ENCODE assay signal across 18 cellular contexts in the genomic region with DNA sequence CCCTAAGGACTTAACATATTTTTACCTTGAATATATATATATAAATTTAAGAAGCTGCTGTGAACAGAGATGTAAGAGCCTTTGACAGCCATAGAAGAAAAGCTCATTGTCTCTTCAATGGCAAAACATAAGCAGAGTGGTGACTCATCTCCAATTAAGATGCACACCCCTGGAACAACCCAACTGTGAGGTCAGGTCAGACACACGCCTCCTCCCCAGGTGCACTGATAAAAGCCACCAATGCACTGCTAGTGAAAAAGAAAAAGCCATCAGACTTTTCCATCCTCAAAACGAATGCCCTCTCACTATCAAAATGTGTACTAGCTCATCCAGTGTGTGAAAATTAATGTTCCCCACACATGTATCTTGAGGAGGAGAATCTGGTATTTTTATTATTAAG.
DNase-seq lines count a peak whose midpoint lies in the region; ATAC-seq and TF ChIP-seq lines count a peak whose summit lies in the region.
"Had no signal": no experiment of that assay in that cellular context is flagged by ENCODE, and none has a peak within 500 bp of the region (broad histone marks: within the 10 kb centered on the region; RNA-seq: fewer than 3 reads in every experiment).

No MANE protein-coding gene starts in this region.

- H3K9me2 ChIP-seq in PC-3 (replicated peaks; ENCODE audit: low read length), result no peaks in the 10 kb centered on the region

- peak; percentile 40; the same call in 1 of the 2 replicates for ATAC-seq in PC-3
- ATAC-seq in HG02938 (IDR thresholded peaks at IDR 0.05; ENCODE audit: unreplicated experiment), result no peak

- POLR2A ChIA-PET in MCF 10A (lab: Yijun Ruan, JAX) (no interaction called here), PC-3 (lab: Charles Lee; ENCODE audit: unreplicated experiment) (no interaction called here)

- H3K23ac ChIP-seq in mesenchymal stem cell (ENCODE audit: low read length in 2 of 2), result no peak overlapping the region

- H3K4me3 ChIP-seq in breast epithelium, result no peak overlapping the region
- no peak overlapping the region for H3K4me3 ChIP-seq in PC-3 (ENCODE audit: low read length)
- H3K4me3 ChIP-seq in mesenchymal stem cell (ENCODE audit: insufficient read depth in 1 of 2, low read depth in 1 of 2, low read length in 2 of 2), result no peak overlapping the region
- H3K4me3 ChIP-seq: esophagus squamous epithelium, upper lobe of left lung had no signal

- H2AFZ ChIP-seq in PC-3 (ENCODE audit: low read length) (no peak overlapping the region), mesenchymal stem cell (ENCODE audit: low read depth, low read length) (no peak overlapping the region)
- H2AFZ ChIP-seq: parathyroid adenoma had no signal

- peaks cover 26% of the 10 kb centered on the region for H3K79me1 ChIP-seq in mesenchymal stem cell (replicated peaks; ENCODE audit: low read length, poor library complexity, severe bottlenecking)

- intact Hi-C loops in MCF 10A (cut with micrococcal nuclease), result no loop called here
- intact Hi-C loops in breast epithelium (cut with DNase I; ENCODE audit: low total_unique reads), result no loop called here
- intact Hi-C loops in PC-3 (cut with micrococcal nuclease), result no loop called here

- BruUV-seq in MCF 10A (replicated peaks; lab: Mats Ljungman, UMichigan) (no TSS peak), PC-3 (replicated peaks; lab: Mats Ljungman, UMichigan) (no TSS peak)

- H3K27ac ChIP-seq in breast epithelium (no peak overlapping the region), PC-3 (ENCODE audit: low read length) (no peak overlapping the region), epithelial cell of prostate (no peak overlapping the region), mesenchymal stem cell (ENCODE audit: low read length, poor library complexity, severe bottlenecking) (no peak overlapping the region)
- H3K27ac ChIP-seq: esophagus squamous epithelium, parathyroid adenoma, upper lobe of left lung had no signal

- H2BK120ac ChIP-seq in mesenchymal stem cell (ENCODE audit: low read depth, low read length), result no peak overlapping the region

- no peak for TF ChIP-seq POLR2A in breast epithelium (IDR thresholded peaks at IDR 0.05)

- no peak overlapping the region for H3K4ac ChIP-seq in mesenchymal stem cell (ENCODE audit: low read depth in 1 of 2, low read length in 2 of 2)

- no peak overlapping the region for H3K4me3 Mint-ChIP-seq in MCF 10A (ENCODE audit: unreplicated experiment)
- H3K4me3 Mint-ChIP-seq: CD8-positive, alpha-beta memory T cell; stimulated activated naive B cell treated with anti-CD40 and anti-IgM and Interleukin-4, amounts not matched to agents 10 μg/mL and 1 μg/mL and 100 μg/mL, for 72 hours had no signal

- peaks cover 25% of the 10 kb centered on the region for H3K79me2 ChIP-seq in PC-3 (ENCODE audit: low read length)
- H3K79me2 ChIP-seq: parathyroid adenoma had no signal

- no peaks in the 10 kb centered on the region for H3K4me1 Mint-ChIP-seq in MCF 10A (ENCODE audit: insufficient read depth, unreplicated experiment)
- H3K4me1 Mint-ChIP-seq: CD8-positive, alpha-beta memory T cell had no signal

- no peak overlapping the region for H3K27ac Mint-ChIP-seq in MCF 10A (ENCODE audit: low read depth, unreplicated experiment)
- H3K27ac Mint-ChIP-seq: CD8-positive, alpha-beta memory T cell; stimulated activated naive B cell treated with anti-CD40 and anti-IgM and Interleukin-4, amounts not matched to agents 10 μg/mL and 1 μg/mL and 100 μg/mL, for 72 hours had no signal

- no peaks in the 10 kb centered on the region for H3K9me3 Mint-ChIP-seq in MCF 10A (ENCODE audit: unreplicated experiment)

- no peak overlapping the region for H4K8ac ChIP-seq in mesenchymal stem cell (ENCODE audit: low read length)

- H4K20me1 ChIP-seq in PC-3 (ENCODE audit: low read length), result no peaks in the 10 kb centered on the region

- H2BK15ac ChIP-seq in mesenchymal stem cell (ENCODE audit: low read depth, poor library complexity, severe bottlenecking), result no peak overlapping the region

- H3K27me3 Mint-ChIP-seq in MCF 10A (ENCODE audit: insufficient read depth, unreplicated experiment), result no peaks in the 10 kb centered on the region
- H3K27me3 Mint-ChIP-seq: stimulated activated naive B cell treated with anti-CD40 and anti-IgM and Interleukin-4, amounts not matched to agents 10 μg/mL and 1 μg/mL and 100 μg/mL, for 72 hours had no signal

- no peak overlapping the region for H2AK5ac ChIP-seq in mesenchymal stem cell (ENCODE audit: low read length, severe bottlenecking)

- H3K36me3 ChIP-seq in breast epithelium (no peaks in the 10 kb centered on the region), PC-3 (ENCODE audit: low read depth, low read length) (no peaks in the 10 kb centered on the region), mesenchymal stem cell (ENCODE audit: control insufficient read depth in 1 of 2, insufficient read depth in 2 of 2, low read depth in 1 of 2, low read length in 2 of 2) (no peaks in the 10 kb centered on the region)
- H3K36me3 ChIP-seq: upper lobe of left lung had no signal

- H4K91ac ChIP-seq in mesenchymal stem cell (ENCODE audit: low read length), result no peak overlapping the region

- H3K36me3 Mint-ChIP-seq in MCF 10A (ENCODE audit: insufficient read depth, unreplicated experiment), result no peaks in the 10 kb centered on the region

- H2BK5ac ChIP-seq in mesenchymal stem cell (ENCODE audit: low read depth, low read length, poor library complexity, severe bottlenecking), result no peak overlapping the region

- no peaks in the 10 kb centered on the region for H3F3A ChIP-seq in PC-3 (ENCODE audit: low read length, unreplicated experiment)

- H3K14ac ChIP-seq in mesenchymal stem cell (ENCODE audit: low read length in 2 of 2), result no peak overlapping the region

- TF ChIP-seq CTCF in MCF 10A (IDR thresholded peaks at IDR 0.05; ENCODE audit: unreplicated experiment) (no peak), breast epithelium (IDR thresholded peaks at IDR 0.05) (no peak), PC-3 (conservative IDR thresholded peaks at IDR 0.05; ENCODE audit: low read depth, low read length) (no peak)

- H2BK12ac ChIP-seq in mesenchymal stem cell (ENCODE audit: low read length in 2 of 2), result no peak overlapping the region

- H3K9ac ChIP-seq in PC-3 (ENCODE audit: low read length) (no peak overlapping the region), mesenchymal stem cell (ENCODE audit: low read length) (no peak overlapping the region)
- H3K9ac ChIP-seq: parathyroid adenoma had no signal

- 0% methylated on average over 1 of the region's 2 CpGs for WGBS in mesenchymal stem cell

- H3K18ac ChIP-seq in mesenchymal stem cell (ENCODE audit: low read depth in 1 of 2, low read length in 2 of 2), result no peak overlapping the region

- DNase-seq in MCF 10A (ENCODE audit: unreplicated experiment) (peak; percentile 43), breast epithelium (ENCODE audit: low spot score in 2 of 2) (no peak), PC-3 (peak; percentile 16), epithelial cell of prostate (ENCODE audit: low read depth, low spot score) (peak; percentile 22), mesenchymal stem cell (no peak), DMS 273 treated with DMSO at 0.1 percent for 48 hours (lab: John Stamatoyannopoulos, UW) (no peak), NCI-H1436 (lab: John Stamatoyannopoulos, UW) (no peak)
- DNase-seq: activated naive CD4-positive, alpha-beta T cell treated with Interleukin-2 at 50 U/mL for 16 hours; CD8-positive, alpha-beta memory T cell; esophagus squamous epithelium; Karpas-422; NCI-H1930; NCI-H524 treated with DMSO at 0.1 percent for 48 hours; RPMI8226; stimulated activated naive B cell treated with anti-CD40 and anti-IgM and Interleukin-4, amounts not matched to agents 10 μg/mL and 1 μg/mL and 100 μg/mL, for 72 hours; upper lobe of left lung had no signal

- H3K9me3 ChIP-seq in breast epithelium, result no peaks in the 10 kb centered on the region
- H3K9me3 ChIP-seq in PC-3 (ENCODE audit: low read length), result no peaks in the 10 kb centered on the region
- H3K9me3 ChIP-seq in mesenchymal stem cell (ENCODE audit: control insufficient read depth, low read length), result no peaks in the 10 kb centered on the region
- H3K9me3 ChIP-seq: esophagus squamous epithelium, upper lobe of left lung had no signal

- CTCF ChIA-PET in MCF 10A (lab: Yijun Ruan, JAX), result interaction anchor here (0.6 to 1.1 kb wide), 2 partner anchors 10 to 606 kb away, joined by 3 read pairs; no protein-coding TSS in a partner anchor
- CTCF ChIA-PET in PC-3 (lab: Charles Lee), result interaction anchor here (0.7 kb wide), 1 partner anchor 89 kb away, joined by 3 read pairs; no protein-coding TSS in a partner anchor

- H3K4me1 ChIP-seq in breast epithelium, result no peaks in the 10 kb centered on the region
- H3K4me1 ChIP-seq in PC-3 (ENCODE audit: insufficient read depth, low read length), result peaks cover 20% of the 10 kb centered on the region
- H3K4me1 ChIP-seq in mesenchymal stem cell (ENCODE audit: control insufficient read depth, insufficient read depth, low read depth, low read length), result peaks cover 2% of the 10 kb centered on the region
- H3K4me1 ChIP-seq: parathyroid adenoma had no signal

- H3K27me3 ChIP-seq in breast epithelium (no peaks in the 10 kb centered on the region), PC-3 (ENCODE audit: low read length) (no peaks in the 10 kb centered on the region), mesenchymal stem cell (ENCODE audit: control insufficient read depth in 1 of 2, insufficient read depth in 1 of 2, low read length in 2 of 2) (no peaks in the 10 kb centered on the region)
- H3K27me3 ChIP-seq: esophagus squamous epithelium, upper lobe of left lung had no signal

- no peak overlapping the region for H3K4me2 ChIP-seq in PC-3 (ENCODE audit: low read length)
- H3K4me2 ChIP-seq in mesenchymal stem cell (ENCODE audit: low read length, poor library complexity, severe bottlenecking), result no peak overlapping the region

Comparison
In these comparisons a context has a peak if more than half of its experiments do, and no peak if none do; other contexts are left out.
1. DNase-seq: peak in MCF 10A (single experiment), PC-3 (single experiment) and epithelial cell of prostate (single experiment); none in breast epithelium (0 of 2), mesenchymal stem cell (single experiment), DMS 273 treated with DMSO at 0.1 percent for 48 hours (single experiment) and NCI-H1436 (single experiment).